In the genomic region with DNA sequence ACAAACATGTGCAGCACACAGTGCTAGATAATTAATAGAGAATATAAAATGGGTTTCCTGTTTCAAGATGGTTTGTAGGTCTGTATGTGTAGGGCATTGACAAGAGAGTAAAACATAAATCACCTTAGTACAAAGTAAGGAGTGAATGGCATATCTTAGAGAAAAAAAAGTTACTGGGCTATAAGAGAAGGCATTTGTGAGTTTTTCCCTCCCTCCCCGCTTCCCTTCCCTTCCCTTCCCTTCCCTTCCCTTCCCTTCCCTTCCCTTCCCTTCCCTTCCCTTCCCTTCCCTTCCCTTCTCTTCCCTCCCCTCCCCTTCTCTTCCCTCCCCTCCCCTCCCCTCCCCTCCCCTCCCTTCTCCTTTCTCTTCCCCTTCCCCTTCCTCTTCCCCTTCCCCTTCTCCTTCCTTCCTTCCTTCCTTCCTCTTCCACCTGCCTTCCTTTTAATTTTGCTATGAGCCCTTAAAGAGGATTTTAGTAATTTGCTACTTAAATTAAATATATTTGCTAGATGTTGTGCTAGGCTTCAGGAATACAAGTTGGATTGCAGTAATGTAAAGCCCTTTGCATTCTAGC, we compare ENCODE assay signal across 37 cellular contexts. TPM values are rescaled to one million over a fixed set of nuclear protein-coding genes. Genes with fewer than 3 reads are reported as not detected.
"Had no signal": no experiment of that assay in that cellular context is flagged by ENCODE, and none has a peak within 500 bp of the region (broad histone marks: within the 10 kb centered on the region; RNA-seq: fewer than 3 reads in every experiment).

No MANE protein-coding gene starts in this region.

- H3K4me3 Mint-ChIP-seq: activated B cell treated with CpG ODN at 0.5 μM for 24 hours; activated CD4-positive, alpha-beta memory T cell treated with anti-CD3 and anti-CD28 coated beads for 36 hours; activated CD4-positive, alpha-beta T cell treated with anti-CD3 and anti-CD28 coated beads, Interleukin-2, amount 10 ng/mL, durations not matched to agents 24 days and 14 days; activated CD8-positive, alpha-beta T cell treated with anti-CD3 and anti-CD28 coated beads for 36 hours; activated naive CD4-positive, alpha-beta T cell treated with anti-CD3 and anti-CD28 coated beads for 36 hours; activated naive CD8-positive, alpha-beta T cell treated with anti-CD3 and anti-CD28 coated beads for 36 hours; activated T-cell treated with anti-CD3 and anti-CD28 coated beads, Interleukin-2, amount 50 U/mL, for 4 hours; activated T-cell treated with anti-CD3 and anti-CD28 coated beads, Interleukin-2, amount 50 U/mL, for 72 hours; activated T-helper 1 cell treated with anti-CD3 and anti-CD28 coated beads, Interleukin-12 subunit alpha, Interleukin-12 subunit beta, Interleukin-2, Interleukin-4 antibody, amounts not matched to agents 30 ng/mL and 10 ng/mL and 1 ng/mL, durations not matched to agents 14 hours and 24 hours and 36 hours; activated T-helper 17 cell treated with anti-CD3 and anti-CD28 coated beads, Interleukin-2, amount 50 U/mL, for 72 hours; T-helper 1 cell treated with Interleukin-12 subunit alpha and Interleukin-12 subunit beta and Interleukin-4 antibody, amounts not matched to agents 30 μg/mL and 1 μg/mL, for 36 hours; T-helper 2 cell treated with Interferon-gamma antibody and Interleukin-4, amounts not matched to agents 5 μg/mL and 100 μg/mL, for 36 hours had no signal

- ATAC-seq: activated CD8-positive, alpha-beta T cell treated with anti-CD3 and anti-CD28 coated beads for 36 hours; activated naive CD4-positive, alpha-beta T cell treated with anti-CD3 and anti-CD28 coated beads, Interleukin-2, amount 50 U/mL, for 72 hours; activated T-cell treated with anti-CD3 and anti-CD28 coated beads, Interleukin-2, amount 50 U/mL, for 4 hours; activated T-cell treated with anti-CD3 and anti-CD28 coated beads, Interleukin-2, amount 50 U/mL, for 72 hours; activated T-helper 17 cell treated with anti-CD3 and anti-CD28 coated beads, Interleukin-2, amount 50 U/mL, for 72 hours; body of pancreas had no signal

- H3K36me3 ChIP-seq: adrenal gland, brain microvascular endothelial cell, breast epithelium had no signal

- FAIRE-seq: astrocyte, TTC549 had no signal

- H3K27me3 Mint-ChIP-seq: activated B cell treated with CpG ODN at 0.5 μM for 24 hours; activated CD4-positive, alpha-beta memory T cell treated with anti-CD3 and anti-CD28 coated beads for 36 hours; activated CD4-positive, alpha-beta T cell treated with anti-CD3 and anti-CD28 coated beads, Interleukin-2, amount 10 ng/mL, durations not matched to agents 24 days and 14 days; activated naive CD8-positive, alpha-beta T cell treated with anti-CD3 and anti-CD28 coated beads for 36 hours; activated T-helper 17 cell treated with anti-CD3 and anti-CD28 coated beads, Interleukin-2, amount 50 U/mL, for 72 hours had no signal

- H3K9me3 Mint-ChIP-seq: activated B cell treated with CpG ODN at 0.5 μM for 24 hours; activated CD4-positive, alpha-beta memory T cell treated with anti-CD3 and anti-CD28 coated beads for 36 hours; activated CD4-positive, alpha-beta T cell treated with anti-CD3 and anti-CD28 coated beads, Interleukin-2, amount 10 ng/mL, durations not matched to agents 24 days and 14 days; activated CD8-positive, alpha-beta T cell treated with anti-CD3 and anti-CD28 coated beads for 36 hours; activated naive CD4-positive, alpha-beta T cell treated with anti-CD3 and anti-CD28 coated beads for 36 hours; activated naive CD4-positive, alpha-beta T cell treated with anti-CD3 and anti-CD28 coated beads, Interleukin-2, amount 50 U/mL, for 72 hours; activated naive CD8-positive, alpha-beta T cell treated with anti-CD3 and anti-CD28 coated beads for 36 hours; activated T-cell treated with anti-CD3 and anti-CD28 coated beads, Interleukin-2, amount 50 U/mL, for 4 hours; activated T-cell treated with anti-CD3 and anti-CD28 coated beads, Interleukin-2, amount 50 U/mL, for 72 hours; activated T-helper 1 cell treated with anti-CD3 and anti-CD28 coated beads, Interleukin-12 subunit alpha, Interleukin-12 subunit beta, Interleukin-2, Interleukin-4 antibody, amounts not matched to agents 30 ng/mL and 10 ng/mL and 1 ng/mL, durations not matched to agents 14 hours and 24 hours and 36 hours; activated T-helper 17 cell treated with anti-CD3 and anti-CD28 coated beads, Interleukin-2, amount 50 U/mL, for 72 hours; T-helper 1 cell treated with Interleukin-12 subunit alpha and Interleukin-12 subunit beta and Interleukin-4 antibody, amounts not matched to agents 30 μg/mL and 1 μg/mL, for 36 hours; T-helper 2 cell treated with Interferon-gamma antibody and Interleukin-4, amounts not matched to agents 5 μg/mL and 100 μg/mL, for 36 hours had no signal

- H3K9me3 ChIP-seq: adrenal gland, body of pancreas, breast epithelium had no signal

- H3K27ac ChIP-seq: adrenal gland, body of pancreas, brain microvascular endothelial cell, breast epithelium, VCaP had no signal

- H3K4me1 Mint-ChIP-seq: activated B cell treated with CpG ODN at 0.5 μM for 24 hours; activated CD4-positive, alpha-beta T cell treated with anti-CD3 and anti-CD28 coated beads, Interleukin-2, amount 10 ng/mL, durations not matched to agents 24 days and 14 days; activated naive CD8-positive, alpha-beta T cell treated with anti-CD3 and anti-CD28 coated beads for 36 hours; activated T-helper 17 cell treated with anti-CD3 and anti-CD28 coated beads, Interleukin-2, amount 50 U/mL, for 72 hours had no signal

- H3K27ac Mint-ChIP-seq: activated B cell treated with CpG ODN at 0.5 μM for 24 hours; activated CD4-positive, alpha-beta memory T cell treated with anti-CD3 and anti-CD28 coated beads for 36 hours; activated CD4-positive, alpha-beta T cell treated with anti-CD3 and anti-CD28 coated beads, Interleukin-2, amount 10 ng/mL, durations not matched to agents 24 days and 14 days; activated CD8-positive, alpha-beta T cell treated with anti-CD3 and anti-CD28 coated beads for 36 hours; activated naive CD4-positive, alpha-beta T cell treated with anti-CD3 and anti-CD28 coated beads for 36 hours; activated naive CD4-positive, alpha-beta T cell treated with anti-CD3 and anti-CD28 coated beads, Interleukin-2, amount 50 U/mL, for 72 hours; activated naive CD8-positive, alpha-beta T cell treated with anti-CD3 and anti-CD28 coated beads for 36 hours; activated T-cell treated with anti-CD3 and anti-CD28 coated beads, Interleukin-2, amount 50 U/mL, for 72 hours; activated T-helper 1 cell treated with anti-CD3 and anti-CD28 coated beads, Interleukin-12 subunit alpha, Interleukin-12 subunit beta, Interleukin-2, Interleukin-4 antibody, amounts not matched to agents 30 ng/mL and 10 ng/mL and 1 ng/mL, durations not matched to agents 14 hours and 24 hours and 36 hours; activated T-helper 17 cell treated with anti-CD3 and anti-CD28 coated beads, Interleukin-2, amount 50 U/mL, for 72 hours; T-helper 1 cell treated with Interleukin-12 subunit alpha and Interleukin-12 subunit beta and Interleukin-4 antibody, amounts not matched to agents 30 μg/mL and 1 μg/mL, for 36 hours; T-helper 2 cell treated with Interferon-gamma antibody and Interleukin-4, amounts not matched to agents 5 μg/mL and 100 μg/mL, for 36 hours had no signal

- H3K4me1 ChIP-seq: adrenal gland, body of pancreas, breast epithelium had no signal

- H3K27me3 ChIP-seq: adrenal gland, body of pancreas, brain microvascular endothelial cell, breast epithelium had no signal

- DNase-seq: activated B cell treated with CpG ODN at 0.5 μM for 24 hours; activated CD4-positive, alpha-beta memory T cell treated with anti-CD3 and anti-CD28 coated beads for 36 hours; activated CD4-positive, alpha-beta T cell treated with anti-CD3 and anti-CD28 coated beads for 4 hours; activated CD4-positive, alpha-beta T cell treated with anti-CD3 and anti-CD28 coated beads, Interleukin-2, amount 10 ng/mL, durations not matched to agents 24 days and 14 days; activated CD4-positive, alpha-beta T cell treated with anti-CD3 and anti-CD28 coated beads, Interleukin-2, amount 50 U/mL, for 1 hour; activated CD4-positive, alpha-beta T cell treated with anti-CD3 and anti-CD28 coated beads, Interleukin-2, amount 50 U/mL, for 4 hours; activated CD4-positive, CD25-positive, alpha-beta regulatory T cell treated with anti-CD3 and anti-CD28 coated beads, Interleukin-2, amount 50 U/mL, for 72 hours; activated CD8-positive, alpha-beta memory T cell treated with anti-CD3 and anti-CD28 coated beads, Interleukin-2, amount 50 U/mL, for 4 hours; activated CD8-positive, alpha-beta T cell treated with anti-CD3 and anti-CD28 coated beads for 36 hours; activated effector memory CD4-positive, alpha-beta T cell treated with anti-CD3 and anti-CD28 coated beads, Interleukin-2, amount 50 U/mL, for 16 hours; activated gamma-delta T cell treated with Interleukin-2 at 50 U/mL for 16 hours; activated naive CD4-positive, alpha-beta T cell; activated naive CD4-positive, alpha-beta T cell treated with anti-CD3 and anti-CD28 coated beads for 36 hours; activated naive CD4-positive, alpha-beta T cell treated with anti-CD3 and anti-CD28 coated beads, Interleukin-2, amount 50 U/mL, for 16 hours; activated naive CD8-positive, alpha-beta T cell treated with anti-CD3 and anti-CD28 coated beads for 36 hours; activated T-cell treated with anti-CD3 and anti-CD28 coated beads for 4 hours; activated T-cell treated with anti-CD3 and anti-CD28 coated beads, Interleukin-2, amount 50 U/mL, for 1 hour; activated T-cell treated with anti-CD3 and anti-CD28 coated beads, Interleukin-2, amount 50 U/mL, for 4 hours; activated T-cell treated with anti-CD3 and anti-CD28 coated beads, Interleukin-2, amount 50 U/mL, for 72 hours; adrenal gland; amniotic stem cell; aorta; body of pancreas; brain microvascular endothelial cell; central memory CD4-positive, alpha-beta T cell; T-helper 1 cell; T-helper 2 cell; T-helper 9 cell had no signal

- H3K4me3 ChIP-seq: adrenal gland, body of pancreas, breast epithelium had no signal

RNA-seq across cellular contexts. Expression of a gene that starts 57.1 kb away (rescaled TPM):
- total RNA-seq: activated CD4-positive, alpha-beta T cell treated with anti-CD3 and anti-CD28 coated beads, Interleukin-2, amount 10 ng/mL, durations not matched to agents 24 days and 14 days; activated naive CD4-positive, alpha-beta T cell treated with anti-CD3 and anti-CD28 coated beads for 36 hours; activated naive CD4-positive, alpha-beta T cell treated with anti-CD3 and anti-CD28 coated beads, Interleukin-2, amount 50 U/mL, for 72 hours; activated T-cell treated with anti-CD3 and anti-CD28 coated beads, Interleukin-2, amount 50 U/mL, for 72 hours; activated T-helper 1 cell treated with anti-CD3 and anti-CD28 coated beads, Interleukin-12 subunit alpha, Interleukin-12 subunit beta, Interleukin-2, Interleukin-4 antibody, amounts not matched to agents 30 ng/mL and 10 ng/mL and 1 ng/mL, durations not matched to agents 14 hours and 24 hours and 36 hours had no signal
